Comparison of ENCODE assay signal across 8 cellular contexts in genomic region chr22:23181763-23182288, GRCh38. TPM values are rescaled to one million over a fixed set of nuclear protein-coding genes. Genes with fewer than 3 reads are reported as not detected.
DNase-seq lines count a peak whose midpoint lies in the region; ATAC-seq and TF ChIP-seq lines count a peak whose summit lies in the region.

No MANE protein-coding gene starts in this region.

- H3K36me3 Mint-ChIP-seq in brain, result peaks cover 32% of the 10 kb centered on the region
- peaks cover 13% of the 10 kb centered on the region for H3K36me3 Mint-ChIP-seq in mesothelial cell of epicardium

- TF ChIP-seq CTCF in brain (conservative IDR thresholded peaks at IDR 0.05) (no peak), mesothelial cell of epicardium (IDR thresholded peaks at IDR 0.05; ENCODE audit: unreplicated experiment) (no peak)

- H3K9me3 Mint-ChIP-seq in brain (peaks cover 0 to 8% (median 5%) of the 10 kb centered on the region in 5 experiments), mesothelial cell of epicardium (peaks cover 5% of the 10 kb centered on the region)

- H3K4me3 ChIP-seq in aorta (ENCODE audit: low read length in 2 of 2), result peak overlapping the region; percentile 61 to 68

- DNase-seq in stimulated activated CD4-positive, alpha-beta T cell treated with anti-CD3 and anti-CD28 coated beads, Interleukin-4, amount 100 ng/mL, for 1 hour, result peak; percentile 16
- no peak for DNase-seq in stimulated activated CD4-positive, alpha-beta T cell treated with anti-CD3 and anti-CD28 coated beads, Interleukin-1b, Interleukin-23, amount 100 ng/mL, for 48 hours
- DNase-seq in mesothelial cell of epicardium (ENCODE audit: low spot score in 2 of 2, unreplicated experiment in 2 of 2) (no peak), aorta (no peak), NCI-H2029 treated with DMSO at 0.1 percent for 48 hours (lab: John Stamatoyannopoulos, UW) (no peak), NCI-H510A (lab: John Stamatoyannopoulos, UW) (no peak)

- no peaks in the 10 kb centered on the region for H3K27me3 ChIP-seq in aorta (ENCODE audit: control insufficient read depth in 1 of 2, insufficient read depth in 2 of 2, low read length in 1 of 2)

- intact Hi-C loops in aorta (cut with DNase I), result loop anchor here in 1 of 2 donors (5.0 kb wide), 1 partner anchor 35 kb away; no protein-coding TSS in a partner anchor

- H3K9me3 ChIP-seq in aorta (ENCODE audit: control insufficient read depth, low read length), result no peaks in the 10 kb centered on the region

- H3K4me3 Mint-ChIP-seq in brain (peak overlapping the region; percentile 88 to 95 (median 91)), mesothelial cell of epicardium (peak overlapping the region; percentile 68)

- no peaks in the 10 kb centered on the region for H3K36me3 ChIP-seq in aorta (ENCODE audit: control insufficient read depth in 1 of 2, insufficient read depth in 2 of 2, low read length in 1 of 2)

- H3K27me3 Mint-ChIP-seq in brain, result peaks cover 5% of the 10 kb centered on the region
- H3K27me3 Mint-ChIP-seq in mesothelial cell of epicardium (ENCODE audit: low read depth), result no peaks in the 10 kb centered on the region

- H3K4me1 Mint-ChIP-seq in brain (peaks cover 68% of the 10 kb centered on the region), mesothelial cell of epicardium (peaks cover 43% of the 10 kb centered on the region)

- ATAC-seq in aorta (ENCODE audit: low FRiP score) (no peak), HG03354 (IDR thresholded peaks at IDR 0.05; ENCODE audit: poor library complexity, severe bottlenecking, unreplicated experiment) (no peak)

- H3K4me1 ChIP-seq in aorta (ENCODE audit: control insufficient read depth in 1 of 2, insufficient read depth in 2 of 2, low read length in 2 of 2), result no peaks in the 10 kb centered on the region

- 75 to 79% methylated on average over 39 of the region's 39 CpGs for WGBS in aorta, 2 donors

- no peak overlapping the region for H3K27ac ChIP-seq in aorta (ENCODE audit: low read depth in 1 of 2, low read length in 2 of 2)

- H3K27ac Mint-ChIP-seq in brain (peak overlapping the region; percentile 85 to 91 (median 89)), mesothelial cell of epicardium (no peak overlapping the region)

RNA-seq across cellular contexts. Expression of gene BCR, which starts 1.5 kb away (rescaled TPM):
- polyA plus RNA-seq in brain (ENCODE audit: insufficient read depth, low read depth, low replicate concordance), result 52.6 TPM
- total RNA-seq in mesothelial cell of epicardium, result 69.6 to 74.6 TPM (median 72.4 TPM) in 3 replicates
- total RNA-seq in aorta, result 100 to 1,000 TPM; 113 to 120 TPM
- 10 to 100 TPM in 1 of 2 donors, 1 to 10 TPM in 1; 5.3 to 30.1 TPM for polyA plus RNA-seq in aorta

RNA-seq across cellular contexts. Expression of gene RAB36, which starts 36.5 kb away (rescaled TPM):
- 13.4 TPM for polyA plus RNA-seq in brain (ENCODE audit: insufficient read depth, low read depth, low replicate concordance)
- 6.3 to 6.4 TPM (median 6.4 TPM) in 3 replicates for total RNA-seq in mesothelial cell of epicardium
- 1 to 10 TPM; 1.8 to 3.2 TPM for total RNA-seq in aorta
- 1 to 10 TPM; 1.0 to 2.1 TPM for polyA plus RNA-seq in aorta

RNA-seq across cellular contexts. Expression of gene RSPH14, which starts 40.0 kb away (rescaled TPM):
- polyA plus RNA-seq in brain (ENCODE audit: insufficient read depth, low read depth, low replicate concordance), result 4.2 TPM
- total RNA-seq in mesothelial cell of epicardium, result 1.7 to 2.5 TPM (median 2.4 TPM) in 3 replicates
- total RNA-seq in aorta, result 1 to 10 TPM in 1 of 2 donors, under 1 TPM in 1; 0.78 to 1.2 TPM
- polyA plus RNA-seq in aorta, result not detected
